8 cellular contexts compared by ENCODE assay signal in genomic region chr20:48921168-48921882, GRCh38. TPM values are rescaled to one million over a fixed set of nuclear protein-coding genes. Genes with fewer than 3 reads are reported as not detected.
DNase-seq lines count a peak whose midpoint lies in the region; ATAC-seq and TF ChIP-seq lines count a peak whose summit lies in the region.

Gene ARFGEF2, plus strand, starts transcription at chr20:48921711. Its CDS starts 179 bp downstream, at chr20:48921890.

- H3K4me3 Mint-ChIP-seq in activated naive CD8-positive, alpha-beta T cell = peak within 1 kb of the TSS; percentile 97

- peaks cover 27% of the 10 kb centered on the region for H3K4me1 ChIP-seq in osteoblast (ENCODE audit: insufficient read depth, low read length)
- peaks cover 12% of the 10 kb centered on the region for H3K4me1 ChIP-seq in testis

- WGBS in testis, 2 donors = 0 to 1% methylated on average over 66 to 68 of the region's 70 CpGs

- peak within 1 kb of the TSS; percentile 98 for H3K4me2 ChIP-seq in osteoblast (ENCODE audit: insufficient read depth, low read length)

- H3K27me3 Mint-ChIP-seq in activated naive CD8-positive, alpha-beta T cell = no peaks in the 10 kb centered on the region

- H3K4me3 ChIP-seq in GM08714 (ENCODE audit: low read length) (peak within 1 kb of the TSS; percentile 84), osteoblast (ENCODE audit: insufficient read depth, low read length) (peak within 1 kb of the TSS; percentile 98), testis (peak within 1 kb of the TSS; percentile 90 to 94)

- H3K4me1 Mint-ChIP-seq in activated naive CD8-positive, alpha-beta T cell (ENCODE audit: low read depth) = peaks cover 47% of the 10 kb centered on the region

- peaks cover 57% of the 10 kb centered on the region for H3K79me2 ChIP-seq in osteoblast (ENCODE audit: insufficient read depth, low read length)

- TF ChIP-seq CTCF in osteoblast (IDR thresholded peaks at IDR 0.05; ENCODE audit: extremely low read depth, low read depth, low read length) (no peak), testis (IDR thresholded peaks at IDR 0.05) (peak in 1 of 3 experiments; percentile 43)

- H2AFZ ChIP-seq in osteoblast (ENCODE audit: low read length) = peak within 1 kb of the TSS; percentile 98

- H3K36me3 ChIP-seq in osteoblast (ENCODE audit: insufficient read depth, low read length) (no peaks in the 10 kb centered on the region), testis (ENCODE audit: low read depth, missing control alignments) (no peaks in the 10 kb centered on the region)

- intact Hi-C loops in testis (cut with DNase I; ENCODE audit: low total_unique reads) = no loop called here

- H3K27ac Mint-ChIP-seq in activated naive CD8-positive, alpha-beta T cell = peak within 1 kb of the TSS; percentile 98

- H4K20me1 ChIP-seq in osteoblast (ENCODE audit: insufficient read depth, low read length) = peaks cover 18% of the 10 kb centered on the region

- peaks cover 4% of the 10 kb centered on the region for H3K27me3 ChIP-seq in osteoblast (ENCODE audit: insufficient read depth, low read length)
- no peaks in the 10 kb centered on the region for H3K27me3 ChIP-seq in testis

- peak; percentile 90 for TF ChIP-seq POLR2A in testis (IDR thresholded peaks at IDR 0.05)

- no peaks in the 10 kb centered on the region for H3K36me3 Mint-ChIP-seq in activated naive CD8-positive, alpha-beta T cell

- no peaks in the 10 kb centered on the region for H3K9me3 Mint-ChIP-seq in activated naive CD8-positive, alpha-beta T cell (ENCODE audit: low read depth)

- H3K27ac ChIP-seq in osteoblast (ENCODE audit: low read depth, low read length) (peak within 1 kb of the TSS; percentile 95), testis (peak within 1 kb of the TSS; percentile 92 to 93)

- peak; percentile 92 for DNase-seq in NCI-H1092 treated with DMSO at 0.1 percent for 48 hours (lab: John Stamatoyannopoulos, UW)
- DNase-seq in SKM-1 treated with dmso at 0.1 percent for 144 hours (lab: John Stamatoyannopoulos, UW; ENCODE audit: unreplicated experiment) = peak; percentile 87
- DNase-seq in glomerular visceral epithelial cell (ENCODE audit: extremely low spot score) = peak; percentile 94
- DNase-seq in osteoblast (ENCODE audit: insufficient read length, low spot score, missing footprints) = peak; percentile 98
- DNase-seq in testis = peak; percentile 96

- peak; percentile 81 for ATAC-seq in HG02588 (IDR thresholded peaks at IDR 0.05; ENCODE audit: unreplicated experiment)

- H3K9me3 ChIP-seq in osteoblast (ENCODE audit: low read depth, low read length) = no peaks in the 10 kb centered on the region
- H3K9me3 ChIP-seq in testis = no peaks in the 10 kb centered on the region

RNA-seq across cellular contexts. Expression of gene ARFGEF2, which starts in this region (rescaled TPM):
- total RNA-seq in osteoblast = 42.0 and 47.7 TPM in 2 replicates
- total RNA-seq in testis = 10 to 100 TPM; 52.6 to 57.0 TPM
- 47.8 TPM for polyA plus RNA-seq in testis (ENCODE audit: insufficient read depth, low read depth, low replicate concordance)

Comparison
In these comparisons a context has a peak if more than half of its experiments do, and no peak if none do; other contexts are left out.
1. Peak in every context shown above with its lines: DNase-seq, ATAC-seq, H3K4me3 ChIP-seq and H3K27ac ChIP-seq.